Comparison of ENCODE assay signal across 22 cellular contexts in genomic region chr2:71476495-71476894, GRCh38. TPM values are rescaled to one million over a fixed set of nuclear protein-coding genes. Genes with fewer than 3 reads are reported as not detected.
DNase-seq lines count a peak whose midpoint lies in the region; ATAC-seq, FAIRE-seq and TF ChIP-seq lines count a peak whose summit lies in the region.
"Had no signal": no experiment of that assay in that cellular context is flagged by ENCODE, and none has a peak within 500 bp of the region (broad histone marks: within the 10 kb centered on the region; RNA-seq: fewer than 3 reads in every experiment).

No MANE protein-coding gene starts in this region.

- no peak overlapping the region for H2AFZ ChIP-seq in GM23248

- H3K36me3 ChIP-seq in skeletal muscle tissue (ENCODE audit: control insufficient read depth in 3 of 3, insufficient read depth in 3 of 3, low read length in 3 of 3) (peaks cover 2 to 9% (median 7%) of the 10 kb centered on the region in 3 donors), kidney (ENCODE audit: control insufficient read depth in 1 of 2, insufficient read depth in 2 of 2, low read length in 2 of 2) (no peaks in the 10 kb centered on the region), GM23248 (ENCODE audit: low read depth) (no peaks in the 10 kb centered on the region)
- H3K36me3 ChIP-seq: BLaER1 had no signal

- no peak for TF ChIP-seq CTCF in CD14-positive monocyte (IDR thresholded peaks at IDR 0.05)
- no peak for TF ChIP-seq CTCF in osteocyte (IDR thresholded peaks at IDR 0.05)
- TF ChIP-seq CTCF in kidney (IDR thresholded peaks at IDR 0.05; ENCODE audit: borderline replicate concordance, extremely low read depth, insufficient read depth): no peak

- DNase-seq in CD14-positive monocyte (ENCODE audit: low spot score) (no peak), T-helper 17 cell (no peak), osteocyte (ENCODE audit: extremely low spot score, unreplicated experiment) (no peak), kidney (no peak), GM23248 (no peak), 8988T (no peak), NCI-H69 (lab: John Stamatoyannopoulos, UW) (no peak)
- DNase-seq: Calu3; CD4-positive, alpha-beta memory T cell; COR-L47; DMS53; DMS79 treated with DMSO at 0.1 percent for 48 hours; GF-D8; GOT3; HCEC 1CT had no signal

- in situ Hi-C loops in GM23248 (cut with MboI): no loop called here

- H4K20me1 ChIP-seq in GM23248 (ENCODE audit: insufficient read depth): no peaks in the 10 kb centered on the region
- H4K20me1 ChIP-seq: BLaER1 had no signal

- H3K27me3 ChIP-seq in skeletal muscle tissue (ENCODE audit: control insufficient read depth in 3 of 3, insufficient read depth in 3 of 3, low read length in 3 of 3) (no peaks in the 10 kb centered on the region), GM23248 (replicated peaks; ENCODE audit: insufficient read depth) (no peaks in the 10 kb centered on the region; the same call in 1 of the 2 replicates)
- H3K27me3 ChIP-seq: BLaER1 had no signal

- no peak overlapping the region for H3K4me3 ChIP-seq in skeletal muscle tissue (ENCODE audit: low read length in 3 of 3)
- H3K4me3 ChIP-seq in kidney (ENCODE audit: low read length in 2 of 2): no peak overlapping the region
- H3K4me3 ChIP-seq in GM23248: no peak overlapping the region
- H3K4me3 ChIP-seq: BLaER1 had no signal

- FAIRE-seq in kidney (lab: Jason Lieb, UNC): no peak
- FAIRE-seq: A204.1, GM12891, GM18507, H54 had no signal

- peaks cover 0 to 6% (median 3%) of the 10 kb centered on the region in 3 donors for H3K27me3 Mint-ChIP-seq in CD14-positive monocyte (ENCODE audit: low read depth in 3 of 3)
- peaks cover 41% of the 10 kb centered on the region for H3K27me3 Mint-ChIP-seq in T-helper 17 cell
- no peaks in the 10 kb centered on the region for H3K27me3 Mint-ChIP-seq in osteocyte (ENCODE audit: unreplicated experiment)

- peak overlapping the region in 1 of 3 donors; percentile 23 for H3K9ac ChIP-seq in skeletal muscle tissue (ENCODE audit: low read depth in 1 of 3, low read length in 3 of 3)
- H3K9ac ChIP-seq in kidney (ENCODE audit: low read length in 2 of 2): no peak overlapping the region
- H3K9ac ChIP-seq in GM23248: no peak overlapping the region
- H3K9ac ChIP-seq: BLaER1 had no signal

- no peaks in the 10 kb centered on the region for H3K9me2 ChIP-seq in GM23248 (ENCODE audit: insufficient read depth)

- intact Hi-C loops in CD14-positive monocyte (cut with micrococcal nuclease): no loop called here
- intact Hi-C loops in kidney (cut with DNase I): no loop called here

- WGBS in GM23248 (ENCODE audit: low coverage in 1 of 2, low lambda C conversion rate in 2 of 2, missing lambda C conversion rate in 2 of 2), 2 experiments: 10 to 11% methylated on average over 1 of the region's 1 CpG

- H3K4me3 Mint-ChIP-seq in CD14-positive monocyte (no peak overlapping the region), T-helper 17 cell (no peak overlapping the region), osteocyte (ENCODE audit: unreplicated experiment) (no peak overlapping the region)
- H3K4me3 Mint-ChIP-seq: B cell; CD4-positive, alpha-beta memory T cell had no signal

- H3K79me2 ChIP-seq in GM23248 (ENCODE audit: insufficient read depth): no peaks in the 10 kb centered on the region

- H3K9me3 ChIP-seq in T-helper 17 cell (ENCODE audit: control insufficient read depth, low read length, poor library complexity, severe bottlenecking): no peaks in the 10 kb centered on the region
- no peaks in the 10 kb centered on the region for H3K9me3 ChIP-seq in skeletal muscle tissue (ENCODE audit: control insufficient read depth in 3 of 3, low read length in 3 of 3)
- H3K9me3 ChIP-seq in kidney (ENCODE audit: control insufficient read depth in 1 of 2, low read length in 2 of 2): no peaks in the 10 kb centered on the region
- no peaks in the 10 kb centered on the region for H3K9me3 ChIP-seq in GM23248 (ENCODE audit: low read depth)

- H3K36me3 Mint-ChIP-seq in CD14-positive monocyte: peaks cover 38 to 67% of the 10 kb centered on the region in 2 donors
- H3K36me3 Mint-ChIP-seq in T-helper 17 cell (ENCODE audit: low read depth): no peaks in the 10 kb centered on the region
- peaks cover 11% of the 10 kb centered on the region for H3K36me3 Mint-ChIP-seq in osteocyte (ENCODE audit: unreplicated experiment)
- H3K36me3 Mint-ChIP-seq: CD4-positive, alpha-beta memory T cell had no signal

- H3K27ac ChIP-seq in skeletal muscle tissue (ENCODE audit: low read depth, low read length) (peak overlapping the region; percentile 51), kidney (ENCODE audit: low read depth in 2 of 2, low read length in 2 of 2) (no peak overlapping the region), GM23248 (no peak overlapping the region)
- H3K27ac ChIP-seq: BLaER1 had no signal

- no peak for ATAC-seq in T-helper 17 cell

- H3K9me3 Mint-ChIP-seq in CD14-positive monocyte (peaks cover 0 to 5% (median 0%) of the 10 kb centered on the region in 7 donors), osteocyte (ENCODE audit: unreplicated experiment) (no peaks in the 10 kb centered on the region)
- H3K9me3 Mint-ChIP-seq: CD4-positive, alpha-beta memory T cell had no signal

- no peaks in the 10 kb centered on the region for H3F3A ChIP-seq in GM23248 (ENCODE audit: insufficient read depth)

- H3K27ac Mint-ChIP-seq in CD14-positive monocyte (peak overlapping the region in 4 of 7 donors; percentile 19 to 89 (median 62)), T-helper 17 cell (peak overlapping the region; percentile 29), osteocyte (ENCODE audit: unreplicated experiment) (peak overlapping the region; percentile 27)
- H3K27ac Mint-ChIP-seq: B cell; CD4-positive, alpha-beta memory T cell had no signal

- H3K4me2 ChIP-seq in GM23248 (ENCODE audit: unreplicated experiment): no peak overlapping the region

- H3K4me1 Mint-ChIP-seq in CD14-positive monocyte (peaks cover 56% of the 10 kb centered on the region), T-helper 17 cell (peaks cover 2% of the 10 kb centered on the region), osteocyte (ENCODE audit: unreplicated experiment) (peaks cover 43% of the 10 kb centered on the region)
- H3K4me1 Mint-ChIP-seq: CD4-positive, alpha-beta memory T cell had no signal

- H3K4me1 ChIP-seq in skeletal muscle tissue (ENCODE audit: control insufficient read depth in 3 of 3, insufficient read depth in 3 of 3, low read length in 3 of 3): peaks cover 35 to 61% (median 35%) of the 10 kb centered on the region in 3 donors
- no peaks in the 10 kb centered on the region for H3K4me1 ChIP-seq in kidney (ENCODE audit: control insufficient read depth in 1 of 2, insufficient read depth in 1 of 2, low read depth in 1 of 2, low read length in 2 of 2)
- peaks cover 3% of the 10 kb centered on the region; the same call in 1 of the 2 replicates for H3K4me1 ChIP-seq in GM23248 (ENCODE audit: insufficient read depth)

RNA-seq across cellular contexts. Expression of gene DYSF, which starts 23.1 kb away (rescaled TPM):
- polyA plus RNA-seq in CD14-positive monocyte: 10 to 100 TPM; 16.1 to 31.2 TPM
- total RNA-seq in T-helper 17 cell: 1 to 10 TPM in 1 of 2 donors, under 1 TPM in 1; 0.34 to 2.8 TPM
- 68.8 and 72.0 TPM in 2 replicates for total RNA-seq in osteocyte
- total RNA-seq in skeletal muscle tissue: 88.7 TPM
- total RNA-seq in kidney: 19.8 TPM
- 11.3 TPM for polyA plus RNA-seq in kidney (ENCODE audit: insufficient read depth, low read depth, low replicate concordance)
- total RNA-seq in GM23248 (2014; rRNA removed; shearing (Covaris generic)): 0.54 TPM in 1 of 2 replicates, not detected in the other
- 0.25 and 0.42 TPM in 2 replicates for polyA plus RNA-seq in GM23248 (2016; fragmentation: Nextera tagmentation; extraction: Ambion mirVana)
- polyA plus RNA-seq: CD4-positive, alpha-beta memory T cell had no signal
